Comparison of ENCODE assay signal across 8 cellular contexts in the genomic region with DNA sequence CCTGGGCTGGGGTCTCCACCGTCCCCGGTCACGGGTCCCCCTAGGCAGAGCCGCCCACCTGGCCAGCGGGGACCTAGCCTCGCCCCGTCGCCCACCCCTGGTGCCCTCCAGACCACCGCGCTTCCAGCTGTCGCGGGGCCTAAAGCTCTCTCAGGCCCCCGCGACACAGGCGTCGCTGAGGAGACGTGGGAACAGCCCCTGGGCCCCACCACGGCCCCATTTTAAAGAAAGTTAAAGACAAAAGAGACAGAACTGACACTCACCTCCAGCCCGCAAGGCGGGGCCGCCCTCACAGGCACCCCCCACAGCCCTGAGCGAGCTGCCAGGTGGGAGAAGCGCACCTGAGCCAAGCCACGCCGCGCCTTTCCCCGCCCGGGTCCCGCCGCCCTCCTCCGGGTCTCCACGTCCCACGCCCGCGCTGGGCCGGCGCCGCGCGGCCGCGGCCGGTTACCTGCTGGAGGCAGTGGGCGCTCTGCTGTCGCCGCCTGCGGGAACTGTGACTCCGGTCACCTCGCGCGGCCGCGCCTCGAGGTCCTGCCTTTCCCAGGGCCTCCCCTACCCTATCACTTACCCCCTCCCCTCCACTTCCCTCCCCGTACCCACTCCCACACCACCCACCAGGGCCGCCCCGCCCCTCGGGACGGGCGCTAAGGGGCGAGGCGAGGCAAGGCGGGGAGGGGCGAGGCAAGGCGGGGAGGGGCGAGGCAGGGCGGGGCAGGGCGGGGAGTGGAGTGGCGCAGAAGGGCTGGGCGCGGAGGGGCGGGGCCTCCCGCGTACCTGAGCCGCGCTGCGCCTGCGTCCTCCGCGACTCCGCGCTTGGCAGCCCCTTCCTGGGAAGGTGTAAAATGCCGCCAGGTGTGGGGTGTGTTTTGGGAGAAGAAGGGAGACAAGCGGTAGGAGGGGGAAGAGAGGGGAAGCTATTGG.
DNase-seq lines count a peak whose midpoint lies in the region; ATAC-seq lines count a peak whose summit lies in the region.

No MANE protein-coding gene starts in this region.

- ATAC-seq in GM21619 (IDR thresholded peaks at IDR 0.05; ENCODE audit: unreplicated experiment) (peak; percentile 59), memory B cell (ENCODE audit: low read depth) (peak; percentile 82)
- peak; percentile 90 for ATAC-seq in central memory CD8-positive, alpha-beta T cell (replicated peaks; ENCODE audit: extremely low read depth, poor library complexity, severe bottlenecking)

- H3K4me1 Mint-ChIP-seq in central memory CD8-positive, alpha-beta T cell: peaks cover 72% of the 10 kb centered on the region
- peaks cover 25% of the 10 kb centered on the region for H3K4me1 Mint-ChIP-seq in memory B cell

- H3K36me3 Mint-ChIP-seq in central memory CD8-positive, alpha-beta T cell (ENCODE audit: insufficient read depth): peaks cover 34% of the 10 kb centered on the region
- no peaks in the 10 kb centered on the region for H3K36me3 Mint-ChIP-seq in memory B cell

- no peaks in the 10 kb centered on the region for H3K9me3 Mint-ChIP-seq in central memory CD8-positive, alpha-beta T cell
- H3K9me3 Mint-ChIP-seq in memory B cell: no peaks in the 10 kb centered on the region

- H3K4me3 Mint-ChIP-seq in central memory CD8-positive, alpha-beta T cell: peak overlapping the region; percentile 84
- H3K4me3 Mint-ChIP-seq in memory B cell: peak overlapping the region; percentile 94

- DNase-seq in COR-L47 (lab: John Stamatoyannopoulos, UW): peak; percentile 82
- DNase-seq in NCI-H1105 treated with DMSO at 0.1 percent for 48 hours (lab: John Stamatoyannopoulos, UW): peak; percentile 91
- peak; percentile 83 to 90 (median 86) for DNase-seq in activated CD4-positive, CD25-positive, alpha-beta regulatory T cell (lab: John Stamatoyannopoulos, UW)
- peak; percentile 58 to 66 for DNase-seq in central memory CD8-positive, alpha-beta T cell (ENCODE audit: low spot score in 2 of 2)
- DNase-seq in memory B cell (ENCODE audit: low spot score in 2 of 2): peak; percentile 68 to 77
- peak; percentile 74 for DNase-seq in stimulated activated CD8-positive, alpha-beta memory T cell treated with anti-CD3 and anti-CD28 coated beads, Interleukin-15, amount 100 ng/mL, for 24 hours (ENCODE audit: low read depth)
- no peak for DNase-seq in NCI-H446 (lab: John Stamatoyannopoulos, UW)

- H3K27ac Mint-ChIP-seq in central memory CD8-positive, alpha-beta T cell (ENCODE audit: low read depth): peak overlapping the region; percentile 63
- H3K27ac Mint-ChIP-seq in memory B cell: peak overlapping the region; percentile 87

- H3K27me3 Mint-ChIP-seq in central memory CD8-positive, alpha-beta T cell: no peaks in the 10 kb centered on the region
- peaks cover 2% of the 10 kb centered on the region for H3K27me3 Mint-ChIP-seq in memory B cell

Comparison
In these comparisons a context has a peak if more than half of its experiments do, and no peak if none do; other contexts are left out.
1. DNase-seq: peak in COR-L47 (single experiment), NCI-H1105 treated with DMSO at 0.1 percent for 48 hours (single experiment), activated CD4-positive, CD25-positive, alpha-beta regulatory T cell (4 of 4), central memory CD8-positive, alpha-beta T cell (2 of 2), memory B cell (2 of 2) and stimulated activated CD8-positive, alpha-beta memory T cell treated with anti-CD3 and anti-CD28 coated beads, Interleukin-15, amount 100 ng/mL, for 24 hours (single experiment); none in NCI-H446 (0 of 2).
2. Peak in every context shown above with its lines, with median percentiles within 50 percentile points of each other: ATAC-seq.